ENCODE assay signal across 18 cellular contexts in the genomic region with DNA sequence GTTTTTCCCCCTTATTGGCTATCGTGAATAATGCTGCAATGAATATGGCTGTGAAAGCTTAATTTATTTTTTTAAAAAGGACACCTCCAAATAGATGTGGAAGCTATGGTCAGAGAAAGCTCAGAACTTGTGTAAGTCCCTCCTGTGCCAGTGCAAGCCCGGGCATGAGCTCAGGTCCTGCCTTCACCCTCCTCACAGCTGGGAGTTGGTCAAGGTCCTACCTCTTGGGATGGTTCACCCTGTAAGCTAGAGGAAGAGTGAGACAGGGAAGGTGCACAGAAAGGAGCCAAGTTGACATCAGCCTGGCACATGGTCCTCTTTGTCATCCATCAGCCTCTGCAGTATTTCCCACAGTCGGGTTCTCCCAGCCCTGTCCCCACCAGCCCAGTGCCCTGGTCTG.
"Had no signal": no experiment of that assay in that cellular context is flagged by ENCODE, and none has a peak within 500 bp of the region (broad histone marks: within the 10 kb centered on the region; RNA-seq: fewer than 3 reads in every experiment).

No MANE protein-coding gene starts in this region.

- H3K4me1 ChIP-seq: right lobe of liver had no signal

- DNase-seq: activated CD4-positive, alpha-beta T cell treated with anti-CD3 and anti-CD28 coated beads, Interleukin-2, amount 10 ng/mL, durations not matched to agents 24 days and 14 days; activated CD4-positive, CD25-positive, alpha-beta regulatory T cell treated with anti-CD3 and anti-CD28 coated beads, Interleukin-2, amount 50 U/mL, for 72 hours; activated CD8-positive, alpha-beta memory T cell treated with anti-CD3 and anti-CD28 coated beads, Interleukin-2, amount 50 U/mL, for 4 hours; activated gamma-delta T cell treated with Interleukin-2 at 50 U/mL for 16 hours; activated naive CD4-positive, alpha-beta T cell treated with anti-CD3 and anti-CD28 coated beads, Interleukin-2, amount 50 U/mL, for 16 hours; activated T-cell treated with anti-CD3 and anti-CD28 coated beads, Interleukin-2, amount 50 U/mL, for 1 hour; amniotic stem cell; dermis blood vessel endothelial cell; effector CD4-positive, alpha-beta T cell; natural killer cell; right lobe of liver; stimulated activated CD4-positive, alpha-beta T cell treated with anti-CD3 and anti-CD28 coated beads, Interleukin-12 subunit alpha, Interleukin-12 subunit beta, amount 100 ng/mL, for 4 hours; stimulated activated CD4-positive, alpha-beta T cell treated with anti-CD3 and anti-CD28 coated beads, Interleukin-4, amount 100 ng/mL, for 1 hour; stimulated activated naive CD8-positive, alpha-beta T cell treated with anti-CD3 and anti-CD28 coated beads, Interleukin-15, Interleukin-2, amounts not matched to agents 100 U/mL and 50 U/mL, for 24 hours; T-helper 2 cell; thyroid gland; upper lobe of right lung had no signal

- ATAC-seq: natural killer cell; stimulated activated naive CD8-positive, alpha-beta T cell treated with anti-CD3 and anti-CD28 coated beads, Interleukin-15, Interleukin-2, amounts not matched to agents 100 U/mL and 50 U/mL, for 24 hours had no signal

- H3K27me3 ChIP-seq: neural progenitor cell, right lobe of liver, thyroid gland, upper lobe of right lung had no signal

- H3K9me3 ChIP-seq: right lobe of liver, thyroid gland, upper lobe of right lung had no signal

- H3K36me3 ChIP-seq: neural progenitor cell, right lobe of liver, thyroid gland, upper lobe of right lung had no signal

- H3K27ac ChIP-seq: neural progenitor cell, right lobe of liver, thyroid gland, upper lobe of right lung had no signal

- H3K4me3 ChIP-seq: neural progenitor cell, right lobe of liver, thyroid gland, upper lobe of right lung had no signal
